10 cellular contexts compared by ENCODE assay signal in genomic region chr5:124596595-124597388, GRCh38.
DNase-seq lines count a peak whose midpoint lies in the region; ATAC-seq and TF ChIP-seq lines count a peak whose summit lies in the region.
"Had no signal": no experiment of that assay in that cellular context is flagged by ENCODE, and none has a peak within 500 bp of the region (broad histone marks: within the 10 kb centered on the region; RNA-seq: fewer than 3 reads in every experiment).

No MANE protein-coding gene starts in this region.

- H4K12ac ChIP-seq in trophoblast cell (ENCODE audit: low read depth, low read length), result no peak overlapping the region

- no peak for TF ChIP-seq CTCF in stomach (IDR thresholded peaks at IDR 0.05)

- no peak for TF ChIP-seq POLR2A in stomach (IDR thresholded peaks at IDR 0.05)

- no peak overlapping the region for H3K9ac ChIP-seq in trophoblast cell (ENCODE audit: low read length)

- H3K4me1 ChIP-seq in trophoblast cell (ENCODE audit: control insufficient read depth in 1 of 2, insufficient read depth in 2 of 2, low read length in 2 of 2) (peaks cover 0 to 23% of the 10 kb centered on the region in 2 experiments), stomach (peaks cover 9 to 32% (median 19%) of the 10 kb centered on the region in 4 donors)

- TF ChIP-seq EP300 in stomach (IDR thresholded peaks at IDR 0.05), result no peak

- DNase-seq in ELF-1 (ENCODE audit: low read depth, low spot score) (peak; percentile 31), NCI-H69 (lab: John Stamatoyannopoulos, UW) (peak; percentile 64), trophoblast cell (peak in 1 of 2 donors; percentile 48), stomach (no peak), pons (ENCODE audit: low spot score) (no peak), NCI-H1930 (lab: John Stamatoyannopoulos, UW) (no peak)
- DNase-seq: stimulated activated CD4-positive, alpha-beta T cell treated with anti-CD3 and anti-CD28 coated beads, Interleukin-12 subunit alpha, Interleukin-12 subunit beta, amount 100 ng/mL, for 4 hours had no signal

- peaks cover 24% of the 10 kb centered on the region for H3K79me1 ChIP-seq in trophoblast cell (ENCODE audit: low read length)

- WGBS in trophoblast cell (ENCODE audit: extremely low coverage, insufficient coverage, insufficient read length), result no CpG with 5 or more reads among the region's 4 CpGs
- 19 to 46% (median 22%) methylated on average over 4 of the region's 4 CpGs for WGBS in stomach, 5 donors

- H3K4ac ChIP-seq in trophoblast cell (ENCODE audit: low read depth, low read length), result no peak overlapping the region

- no peak overlapping the region for H2AFZ ChIP-seq in trophoblast cell (ENCODE audit: insufficient read depth, low read length, poor library complexity)

- peak overlapping the region; percentile 83 for H3K27ac ChIP-seq in trophoblast cell (ENCODE audit: low read depth, low read length)
- H3K27ac ChIP-seq in stomach, result no peak overlapping the region
- H3K27ac ChIP-seq: VCaP had no signal

- H3K14ac ChIP-seq in trophoblast cell (ENCODE audit: low read length), result no peak overlapping the region

- H3K23ac ChIP-seq in trophoblast cell (ENCODE audit: low read length), result no peak overlapping the region

- H3K27me3 ChIP-seq in trophoblast cell (ENCODE audit: insufficient read depth, low read length) (no peaks in the 10 kb centered on the region), stomach (no peaks in the 10 kb centered on the region)

- no peak overlapping the region for H4K8ac ChIP-seq in trophoblast cell (ENCODE audit: low read depth, low read length)

- no peak overlapping the region for H3K18ac ChIP-seq in trophoblast cell (ENCODE audit: low read length)

- no peak overlapping the region for H2BK120ac ChIP-seq in trophoblast cell (ENCODE audit: insufficient read depth, low read length, poor library complexity)

- no peak overlapping the region for H3K4me2 ChIP-seq in trophoblast cell (ENCODE audit: low read length)

- no peak overlapping the region for H2BK12ac ChIP-seq in trophoblast cell (ENCODE audit: low read length)

- H3K9me3 ChIP-seq in trophoblast cell (ENCODE audit: insufficient read depth, low read depth, low read length) (no peaks in the 10 kb centered on the region), stomach (no peaks in the 10 kb centered on the region)

- H3K36me3 ChIP-seq in trophoblast cell (ENCODE audit: control insufficient read depth in 1 of 2, insufficient read depth in 2 of 2, low read length in 2 of 2) (no peaks in the 10 kb centered on the region), stomach (no peaks in the 10 kb centered on the region)

- peak overlapping the region; percentile 37 for H2BK5ac ChIP-seq in trophoblast cell (ENCODE audit: low read depth, low read length, poor library complexity)

- H3K79me2 ChIP-seq in trophoblast cell (ENCODE audit: control insufficient read depth, insufficient read depth, low read length, poor library complexity), result peaks cover 4% of the 10 kb centered on the region

- ATAC-seq in esophagus mucosa (peak; percentile 86), GM18498 (IDR thresholded peaks at IDR 0.05; ENCODE audit: unreplicated experiment) (no peak)

- H3K4me3 ChIP-seq in trophoblast cell (ENCODE audit: low read depth, low read length) (no peak overlapping the region), stomach (no peak overlapping the region)

- H4K91ac ChIP-seq in trophoblast cell (ENCODE audit: low read depth, low read length), result no peak overlapping the region

- intact Hi-C loops in stomach (cut with DNase I; ENCODE audit: low total_unique reads), result no loop called here

- no peak overlapping the region for H2AK5ac ChIP-seq in trophoblast cell (ENCODE audit: low read length)

Comparison
In these comparisons a context has a peak if more than half of its experiments do, and no peak if none do; other contexts are left out.
1. DNase-seq: peak in ELF-1 (single experiment) and NCI-H69 (single experiment); none in stomach (single experiment), pons (single experiment) and NCI-H1930 (0 of 2).